Comparison of ENCODE assay signal across 10 cellular contexts in the genomic region with DNA sequence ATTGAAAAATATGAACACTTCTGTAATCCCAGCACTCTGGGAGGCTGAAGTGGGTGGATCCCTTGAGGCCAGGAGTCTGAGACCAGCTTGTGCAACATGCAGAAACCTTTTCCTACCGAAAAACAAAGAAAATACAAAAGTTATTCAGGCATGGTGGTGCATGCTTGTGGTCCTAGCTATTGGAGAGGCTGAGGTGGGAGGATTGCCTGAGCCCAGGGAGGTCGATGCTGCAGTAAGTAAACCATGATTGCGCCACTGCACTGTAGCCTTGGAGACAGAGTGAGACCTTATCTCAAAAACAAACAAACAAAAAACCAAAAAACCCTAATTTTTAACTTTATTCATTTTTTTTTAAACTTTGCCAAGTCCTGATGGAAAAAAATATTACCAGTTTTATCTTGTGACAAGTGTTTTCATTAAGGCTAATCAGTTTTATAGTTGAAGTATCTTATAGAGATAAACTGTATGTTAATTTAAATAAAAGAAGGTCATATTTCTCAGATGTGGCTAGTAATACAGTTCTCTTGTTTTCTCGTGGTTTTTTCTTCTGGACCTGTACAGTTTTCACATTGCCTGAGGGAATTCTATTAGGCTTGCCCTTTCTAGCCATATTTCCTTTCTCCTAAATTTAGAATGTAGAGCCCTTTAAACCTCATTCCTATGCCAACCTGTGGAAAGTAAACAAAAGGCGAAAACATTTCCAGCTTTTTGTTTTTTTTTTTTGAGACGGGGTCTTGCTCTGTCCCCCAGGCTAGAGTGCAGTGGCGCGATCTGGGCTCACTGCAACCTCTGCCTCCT. TPM values are rescaled to one million over a fixed set of nuclear protein-coding genes. Genes with fewer than 3 reads are reported as not detected.
DNase-seq lines count a peak whose midpoint lies in the region; ATAC-seq, FAIRE-seq and TF ChIP-seq lines count a peak whose summit lies in the region.
"Had no signal": no experiment of that assay in that cellular context is flagged by ENCODE, and none has a peak within 500 bp of the region (broad histone marks: within the 10 kb centered on the region; RNA-seq: fewer than 3 reads in every experiment).

No MANE protein-coding gene starts in this region.

- H3K4me3 ChIP-seq in GM23248: no peak overlapping the region
- no peak overlapping the region for H3K4me3 ChIP-seq in pancreas

- H3K27ac ChIP-seq in GM23248 (peak overlapping the region; percentile 72), RWPE1 (0 out of 2 replicates have a peak overlapping the region, but pooled peaks have one; percentile 14), pancreas (no peak overlapping the region)

- in situ Hi-C loops in GM23248 (cut with MboI): no loop called here

- peak overlapping the region; percentile 16 for H3K4me2 ChIP-seq in GM23248 (ENCODE audit: unreplicated experiment)

- no peak overlapping the region for H2AFZ ChIP-seq in GM23248

- H3K79me2 ChIP-seq in GM23248 (ENCODE audit: insufficient read depth): peaks cover 100% of the 10 kb centered on the region

- no peak for FAIRE-seq in pancreas (lab: Jason Lieb, UNC)

- TF ChIP-seq CTCF in RWPE1 (conservative IDR thresholded peaks at IDR 0.05; ENCODE audit: low read depth) (no peak), pancreas (IDR thresholded peaks at IDR 0.05) (no peak)

- H3K9ac ChIP-seq in GM23248: peak overlapping the region; percentile 45

- H3F3A ChIP-seq in GM23248 (ENCODE audit: insufficient read depth): peaks cover 19% of the 10 kb centered on the region

- H4K20me1 ChIP-seq in GM23248 (ENCODE audit: insufficient read depth): peaks cover 42% of the 10 kb centered on the region

- CTCF ChIA-PET in RWPE1 (lab: Yijun Ruan, JAX): no interaction called here

- H3K36me3 ChIP-seq in GM23248 (ENCODE audit: low read depth): no peaks in the 10 kb centered on the region
- no peaks in the 10 kb centered on the region for H3K36me3 ChIP-seq in pancreas

- 52 to 54% methylated on average over 8 of the region's 8 CpGs for WGBS in GM23248 (ENCODE audit: low coverage in 1 of 2, low lambda C conversion rate in 2 of 2, missing lambda C conversion rate in 2 of 2), 2 experiments
- 41 to 44% methylated on average over 8 of the region's 8 CpGs for WGBS in pancreas, 2 donors

- H3K4me1 ChIP-seq in GM23248 (ENCODE audit: insufficient read depth): peaks cover 70% of the 10 kb centered on the region
- H3K4me1 ChIP-seq in pancreas: peaks cover 34 to 66% (median 44%) of the 10 kb centered on the region in 3 donors

- intact Hi-C loops in pancreas (cut with DNase I): loop anchor here in 1 of 3 donors (10.0 kb wide), 1 partner anchor 48 kb away; no protein-coding TSS in a partner anchor

- DNase-seq in GM23248 (peak; percentile 72), RWPE1 (ENCODE audit: low spot score) (no peak), fibroblast of peridontal ligament (ENCODE audit: extremely low read depth) (peak; percentile 61), pancreas (peak in 1 of 6 donors; percentile 18), iPS-NIHi7 (ENCODE audit: extremely low spot score) (no peak), anterior cingulate cortex (lab: John Stamatoyannopoulos, UW) (no peak), RKO (ENCODE audit: low spot score) (no peak)
- no peak for DNase-seq in effector CD4-positive, alpha-beta T cell
- DNase-seq: activated CD4-positive, alpha-beta T cell treated with anti-CD3 and anti-CD28 coated beads for 4 hours had no signal

- no peaks in the 10 kb centered on the region for H3K9me3 ChIP-seq in GM23248 (ENCODE audit: low read depth)
- H3K9me3 ChIP-seq in pancreas: no peaks in the 10 kb centered on the region

- POLR2A ChIA-PET in RWPE1 (lab: Yijun Ruan, JAX; ENCODE audit: low non-redundant PET): no interaction called here

- H3K27me3 ChIP-seq in GM23248 (replicated peaks; ENCODE audit: insufficient read depth) (no peaks in the 10 kb centered on the region), pancreas (no peaks in the 10 kb centered on the region)

- no peaks in the 10 kb centered on the region for H3K9me2 ChIP-seq in GM23248 (ENCODE audit: insufficient read depth)

- peak; percentile 75 to 80 (median 78) for ATAC-seq in pancreas
- ATAC-seq: stimulated activated memory B cell treated with anti-CD40 and anti-IgM and Interleukin-4, amounts not matched to agents 10 μg/mL and 1 μg/mL and 100 μg/mL, for 72 hours had no signal

RNA-seq across cellular contexts. Expression of a gene that starts 9.4 kb away (rescaled TPM):
- 72.1 and 82.9 TPM in 2 replicates for total RNA-seq in GM23248 (2014; rRNA removed; shearing (Covaris generic))
- polyA plus RNA-seq in GM23248 (2016; fragmentation: Nextera tagmentation; extraction: Ambion mirVana) (16.5 and 17.8 TPM in 2 replicates), pancreas (10 to 100 TPM in 1 of 2 donors, 1 to 10 TPM in 1; 8.8 to 17.6 TPM)
- total RNA-seq in pancreas: 10 to 100 TPM; 37.6 to 75.2 (median 48.4) TPM

Comparison
In these comparisons a context has a peak if more than half of its experiments do, and no peak if none do; other contexts are left out.
1. DNase-seq: peak in GM23248 (single experiment) and fibroblast of peridontal ligament (single experiment); none in RWPE1 (single experiment), iPS-NIHi7 (single experiment), anterior cingulate cortex (0 of 58), effector CD4-positive, alpha-beta T cell (single experiment) and RKO (single experiment).
2. H3K27ac ChIP-seq: peak in GM23248 (single experiment) and RWPE1 (single experiment); none in pancreas (0 of 4).